8 cellular contexts compared by ENCODE assay signal in genomic region chr16:46859719-46860152, GRCh38. TPM values are rescaled to one million over a fixed set of nuclear protein-coding genes. Genes with fewer than 3 reads are reported as not detected.
DNase-seq lines count a peak whose midpoint lies in the region; ATAC-seq, FAIRE-seq and TF ChIP-seq lines count a peak whose summit lies in the region.

No MANE protein-coding gene starts in this region.

- no peak overlapping the region for H3K4me3 ChIP-seq in mucosa of descending colon

- no peaks in the 10 kb centered on the region for H3K36me3 ChIP-seq in mucosa of descending colon (ENCODE audit: low read depth)

- H3K4me1 ChIP-seq in mucosa of descending colon (ENCODE audit: low read depth): no peaks in the 10 kb centered on the region

- ATAC-seq in mucosa of descending colon: peak; percentile 77
- no peak for ATAC-seq in GM21526 (IDR thresholded peaks at IDR 0.05; ENCODE audit: low FRiP score, unreplicated experiment)

- no peak for TF ChIP-seq CTCF in AG09319 (IDR thresholded peaks at IDR 0.05; ENCODE audit: low read depth, low read length)
- TF ChIP-seq CTCF in mucosa of descending colon (IDR thresholded peaks at IDR 0.05): no peak

- intact Hi-C loops in mucosa of descending colon (cut with DNase I, micrococcal nuclease): loop anchor here in 1 of 2 donors (5.0 kb wide), 1 partner anchor 48 kb away; no protein-coding TSS in a partner anchor

- FAIRE-seq in frontal cortex (lab: Jason Lieb, UNC): no peak

- peak; percentile 34 for DNase-seq in AG09319 (ENCODE audit: extremely low read depth, low read depth)
- DNase-seq in HT1080 (ENCODE audit: low read depth): peak; percentile 98
- peak; percentile 84 for DNase-seq in amniotic epithelial cell (ENCODE audit: low read depth)
- peak in 1 of 3 donors; percentile 26 for DNase-seq in mucosa of descending colon
- no peak for DNase-seq in frontal cortex (ENCODE audit: low spot score in 2 of 2)
- no peak for DNase-seq in NCI-H1105 (lab: John Stamatoyannopoulos, UW)
- no peak for DNase-seq in NCI-H345 (lab: John Stamatoyannopoulos, UW)

- H3K9me3 ChIP-seq in mucosa of descending colon: no peaks in the 10 kb centered on the region

RNA-seq across cellular contexts. Expression of gene GPT2, which starts 24.4 kb away (rescaled TPM):
- 19.6 and 20.7 TPM in 2 replicates for total RNA-seq in HT1080 (2014; rRNA removed; shearing (Covaris generic))
- polyA plus RNA-seq in HT1080 (2015; cell fraction: cytosol; rRNA removed): 32.0 and 40.0 TPM in 2 replicates
- 33.6 and 36.5 TPM in 2 replicates for polyA plus RNA-seq in HT1080 (2015; cell fraction: nucleus; rRNA removed)
- total RNA-seq in mucosa of descending colon: 10 to 100 TPM in 2 of 3 donors, 1 to 10 TPM in 1; 9.2 to 20.8 (median 10.5) TPM
- 19.6 TPM for total RNA-seq in frontal cortex

RNA-seq across cellular contexts. Expression of gene C16orf87, which starts 28.8 kb away (rescaled TPM):
- total RNA-seq in HT1080 (2014; rRNA removed; shearing (Covaris generic)): 3.5 and 5.6 TPM in 2 replicates
- polyA plus RNA-seq in HT1080 (2015; cell fraction: cytosol; rRNA removed): 7.6 and 9.3 TPM in 2 replicates
- polyA plus RNA-seq in HT1080 (2015; cell fraction: nucleus; rRNA removed): 4.9 and 5.6 TPM in 2 replicates
- total RNA-seq in mucosa of descending colon: 1 to 10 TPM; 5.3 to 8.3 (median 5.4) TPM
- total RNA-seq in frontal cortex: 40.8 TPM

Comparison
In these comparisons a context has a peak if more than half of its experiments do, and no peak if none do; other contexts are left out.
1. DNase-seq: peak in AG09319 (single experiment), HT1080 (single experiment) and amniotic epithelial cell (single experiment); none in frontal cortex (0 of 2), NCI-H1105 (single experiment) and NCI-H345 (single experiment).